8 cellular contexts compared by ENCODE assay signal in genomic region chr4:143338313-143338712, GRCh38. TPM values are rescaled to one million over a fixed set of nuclear protein-coding genes. Genes with fewer than 3 reads are reported as not detected.
A peak's percentile ranks its signal among the peaks of the same experiment; 100 is the strongest.
DNase-seq lines count a peak whose midpoint lies in the region; ATAC-seq and TF ChIP-seq lines count a peak whose summit lies in the region.

No MANE protein-coding gene starts in this region.

- no peak for DNase-seq in SK-N-SH
- no peak for DNase-seq in coronary artery (ENCODE audit: low spot score)
- no peak for DNase-seq in mesothelial cell of epicardium (ENCODE audit: low spot score in 2 of 2, unreplicated experiment in 2 of 2)
- DNase-seq in transverse colon, result no peak
- no peak for DNase-seq in central memory CD4-positive, alpha-beta T cell
- DNase-seq in ACHN, result no peak

- no peak for TF ChIP-seq CTCF in SK-N-SH (IDR thresholded peaks at IDR 0.05)
- TF ChIP-seq CTCF in coronary artery (IDR thresholded peaks at IDR 0.05), result no peak
- no peak for TF ChIP-seq CTCF in mesothelial cell of epicardium (IDR thresholded peaks at IDR 0.05; ENCODE audit: unreplicated experiment)
- no peak for TF ChIP-seq CTCF in transverse colon (IDR thresholded peaks at IDR 0.05)

- peaks cover 27% of the 10 kb centered on the region for H3K4me1 Mint-ChIP-seq in mesothelial cell of epicardium

- H3K9me2 ChIP-seq in SK-N-SH, result no peaks in the 10 kb centered on the region

- H3K4me1 ChIP-seq in SK-N-SH (ENCODE audit: control insufficient read depth in 1 of 2, insufficient read depth in 2 of 2, low read depth in 1 of 2, low read length in 1 of 2), result peaks cover 5 to 6% of the 10 kb centered on the region in 2 experiments; a peak in 3 of 4 replicates
- H3K4me1 ChIP-seq in transverse colon, result peaks cover 20 to 50% (median 37%) of the 10 kb centered on the region in 4 donors

- H3K9me3 ChIP-seq in SK-N-SH, result no peaks in the 10 kb centered on the region
- H3K9me3 ChIP-seq in transverse colon, result no peaks in the 10 kb centered on the region

- no peak overlapping the region for H3K27ac Mint-ChIP-seq in mesothelial cell of epicardium

- H3K4me2 ChIP-seq in SK-N-SH, result peak overlapping the region; percentile 100

- no peaks in the 10 kb centered on the region for H3K9me3 Mint-ChIP-seq in mesothelial cell of epicardium

- H3K9ac ChIP-seq in SK-N-SH, result peak overlapping the region; percentile 88; the same call in 1 of the 2 replicates

- H2AFZ ChIP-seq in SK-N-SH (ENCODE audit: low read depth), result peak overlapping the region; percentile 73; the same call in 1 of the 2 replicates

- ATAC-seq in SK-N-SH treated with all-trans-retinoic acid at 6 μM for 48 hours, result no peak
- ATAC-seq in GM18870 (IDR thresholded peaks at IDR 0.05; ENCODE audit: unreplicated experiment), result no peak

- no peaks in the 10 kb centered on the region for H3K36me3 ChIP-seq in SK-N-SH (replicated peaks in 1 of 2; ENCODE audit: control insufficient read depth in 1 of 2, insufficient read depth in 2 of 2, low read length in 1 of 2)
- H3K36me3 ChIP-seq in transverse colon, result no peaks in the 10 kb centered on the region

- H4K20me1 ChIP-seq in SK-N-SH (ENCODE audit: insufficient read depth), result peaks cover 35% of the 10 kb centered on the region

- peak overlapping the region; percentile 82 to 98; a peak in 2 of 4 replicates for H3K4me3 ChIP-seq in SK-N-SH (ENCODE audit: low read depth in 2 of 2, low read length in 1 of 2)
- H3K4me3 ChIP-seq in coronary artery, result peak overlapping the region; percentile 97
- H3K4me3 ChIP-seq in transverse colon, result peak overlapping the region; percentile 5 to 93 (median 86)

- peaks cover 6% of the 10 kb centered on the region for H3F3A ChIP-seq in SK-N-SH (replicated peaks; ENCODE audit: insufficient read depth)

- TF ChIP-seq EP300 in SK-N-SH (IDR thresholded peaks at IDR 0.05; ENCODE audit: borderline replicate concordance in 1 of 2, low read depth in 1 of 2, low read length in 1 of 2) (no peak), transverse colon (IDR thresholded peaks at IDR 0.05; ENCODE audit: low read depth) (no peak)

- no peaks in the 10 kb centered on the region for H3K27me3 Mint-ChIP-seq in mesothelial cell of epicardium (ENCODE audit: low read depth)

- H3K27me3 ChIP-seq in SK-N-SH (ENCODE audit: insufficient read depth), result no peaks in the 10 kb centered on the region
- no peaks in the 10 kb centered on the region for H3K27me3 ChIP-seq in transverse colon

- intact Hi-C loops in transverse colon (cut with DNase I; ENCODE audit: low total_unique reads), result loop anchor here (5.0 to 10.0 kb wide), 2 partner anchors 121 to 136 kb away; no protein-coding TSS in a partner anchor

- peaks cover 59% of the 10 kb centered on the region for H3K79me2 ChIP-seq in SK-N-SH (ENCODE audit: insufficient read depth)

- CTCF ChIA-PET in SK-N-SH (lab: Yijun Ruan, JAX), result interaction anchor here (0.6 to 3.0 kb wide), 4 partner anchors 13 to 77 kb away, joined by 3 to 8 read pairs (median 5); no protein-coding TSS in a partner anchor

- WGBS in SK-N-SH (ENCODE audit: low lambda C conversion rate), result 84% methylated on average over 5 of the region's 5 CpGs
- WGBS in transverse colon (ENCODE audit: low coverage in 1 of 2), 2 donors, result 23 to 41% methylated on average over 5 of the region's 5 CpGs

- no peak for TF ChIP-seq RAD21 in SK-N-SH (IDR thresholded peaks at IDR 0.05; ENCODE audit: low read length)

- TF ChIP-seq POLR2A in transverse colon (IDR thresholded peaks at IDR 0.05), result no peak

- in situ Hi-C loops in transverse colon (cut with MboI; ENCODE audit: low pct_ligation_motif_present in 1 of 4, low pct_unique_long_range_greater_than_20kb in 1 of 4, low sequenced_read_pairs in 3 of 4) (no loop called here), ACHN (cut with HindIII; ENCODE audit: low pct_ligation_motif_present, low pct_unique_long_range_greater_than_20kb, low sequenced_read_pairs) (no loop called here)

- H3K27ac ChIP-seq in SK-N-SH (ENCODE audit: low read depth in 2 of 2, low read length in 1 of 2) (no peak overlapping the region), coronary artery (peak overlapping the region; percentile 98), transverse colon (peak overlapping the region; percentile 95 to 97 (median 96))

- peaks cover 2% of the 10 kb centered on the region for H3K36me3 Mint-ChIP-seq in mesothelial cell of epicardium

- POLR2A ChIA-PET in SK-N-SH (lab: Yijun Ruan, JAX), result no interaction called here

- H3K4me3 Mint-ChIP-seq in mesothelial cell of epicardium, result peak overlapping the region; percentile 97

TF ChIP-seq in SK-N-SH, 30 proteins besides CTCF, POLR2A, EP300 and RAD21:
- TF ChIP-seq GABPA (IDR thresholded peaks at IDR 0.05; ENCODE audit: low read depth), result no peak
- TF ChIP-seq SMC3 (IDR thresholded peaks at IDR 0.05; ENCODE audit: low read depth, low read length), result no peak
- TF ChIP-seq ELF1 (IDR thresholded peaks at IDR 0.05), result no peak

TF ChIP-seq in SK-N-SH treated with all-trans-retinoic acid at 6 μM for 48 hours, 23 proteins besides CTCF, POLR2A, EP300 and RAD21 (continues in another document):
- TF ChIP-seq ZFP30 (CRISPR knock-in tag; IDR thresholded peaks at IDR 0.05) (no peak), CSRNP3 (CRISPR knock-in tag; IDR thresholded peaks at IDR 0.05) (no peak), TOX (CRISPR knock-in tag; IDR thresholded peaks at IDR 0.05; ENCODE audit: borderline replicate concordance) (no peak), SNAI2 (CRISPR knock-in tag; IDR thresholded peaks at IDR 0.05) (no peak), TCF4 (CRISPR knock-in tag; IDR thresholded peaks at IDR 0.05; ENCODE audit: borderline replicate concordance) (no peak), ZC3H10 (CRISPR knock-in tag; IDR thresholded peaks at IDR 0.05) (no peak), CSDC2 (CRISPR knock-in tag; IDR thresholded peaks at IDR 0.05) (no peak), ZNF70 (CRISPR knock-in tag; IDR thresholded peaks at IDR 0.05) (no peak), ZFP3 (CRISPR knock-in tag; IDR thresholded peaks at IDR 0.05) (no peak), ISL1 (CRISPR knock-in tag; IDR thresholded peaks at IDR 0.05) (no peak), CREB5 (CRISPR knock-in tag; IDR thresholded peaks at IDR 0.05; ENCODE audit: low read depth) (no peak), ZNF8 (CRISPR knock-in tag; IDR thresholded peaks at IDR 0.05) (no peak), PPARA (CRISPR knock-in tag; IDR thresholded peaks at IDR 0.05; ENCODE audit: borderline replicate concordance) (no peak), RARB (CRISPR knock-in tag; IDR thresholded peaks at IDR 0.05) (no peak), TSHZ2 (CRISPR knock-in tag; IDR thresholded peaks at IDR 0.05) (no peak), OSR1 (CRISPR knock-in tag; IDR thresholded peaks at IDR 0.05) (no peak), ZNF565 (CRISPR knock-in tag; conservative IDR thresholded peaks at IDR 0.05; ENCODE audit: low read depth) (no peak)

RNA-seq across cellular contexts. Expression of gene GAB1, which starts 1.6 kb away (rescaled TPM):
- polyA plus RNA-seq in SK-N-SH (2012; rRNA removed), result 3.7 and 4.4 TPM in 2 replicates
- 4.0 and 4.1 TPM in 2 replicates for polyA plus RNA-seq in SK-N-SH (2012; cell fraction: cytosol; rRNA removed)
- 6.2 and 7.7 TPM in 2 replicates for polyA plus RNA-seq in SK-N-SH (2012; cell fraction: nucleus; rRNA removed)
- 44.6 to 45.9 TPM (median 45.0 TPM) in 3 replicates for total RNA-seq in mesothelial cell of epicardium
- total RNA-seq in transverse colon, result 10 to 100 TPM; 33.0 to 72.7 (median 62.2) TPM

Comparison
In these comparisons a context has a peak if more than half of its experiments do, and no peak if none do; other contexts are left out.
1. H3K27ac ChIP-seq: peak in coronary artery (2 of 2) and transverse colon (4 of 4); none in SK-N-SH (0 of 2).
2. Peak in every context shown above with its lines, with median percentiles within 50 percentile points of each other: H3K4me3 ChIP-seq.